In genomic region chr6:56518995-56519767, GRCh38 we compare ENCODE assay signal across 17 cellular contexts.
"Had no signal": no experiment of that assay in that cellular context is flagged by ENCODE, and none has a peak within 500 bp of the region (broad histone marks: within the 10 kb centered on the region; RNA-seq: fewer than 3 reads in every experiment).

No MANE protein-coding gene starts in this region.

- H3K9me3 ChIP-seq: left lung, upper lobe of right lung had no signal

- DNase-seq: activated B cell treated with CpG ODN at 0.5 μM for 24 hours; activated CD4-positive, alpha-beta T cell treated with anti-CD3 and anti-CD28 coated beads, Interleukin-2, amount 10 ng/mL, durations not matched to agents 24 days and 14 days; activated naive CD4-positive, alpha-beta T cell treated with anti-CD3 and anti-CD28 coated beads, Interleukin-2, amount 50 U/mL, for 16 hours; amniotic stem cell; brain microvascular endothelial cell; effector memory CD8-positive, alpha-beta T cell; head of caudate nucleus; left lung; naive B cell; right cardiac atrium; stimulated activated CD4-positive, alpha-beta T cell treated with anti-CD3 and anti-CD28 coated beads, Interleukin-1b, Interleukin-23, amount 100 ng/mL, for 48 hours; substantia nigra; upper lobe of right lung had no signal

- H3K4me3 ChIP-seq: left lung, upper lobe of right lung had no signal

- ATAC-seq: activated T-helper 17 cell treated with anti-CD3 and anti-CD28 coated beads, Interleukin-2, amount 50 U/mL, for 72 hours; effector memory CD8-positive, alpha-beta T cell; left lung; right cardiac atrium; SK-N-SH treated with all-trans-retinoic acid at 6 μM for 48 hours; stimulated activated memory B cell treated with anti-CD40 and anti-IgM and Interleukin-4, amounts not matched to agents 10 μg/mL and 1 μg/mL and 100 μg/mL, for 72 hours; upper lobe of right lung had no signal

- H2AFZ ChIP-seq: parathyroid adenoma had no signal

- H3K9ac ChIP-seq: parathyroid adenoma had no signal

- H3K27ac ChIP-seq: brain microvascular endothelial cell, left lung, parathyroid adenoma, upper lobe of right lung had no signal

- H3K27me3 ChIP-seq: brain microvascular endothelial cell, left lung, upper lobe of right lung had no signal
